Comparison of ENCODE assay signal across 24 cellular contexts in genomic region chr12:57529831-57530230, GRCh38. TPM values are rescaled to one million over a fixed set of nuclear protein-coding genes. Genes with fewer than 3 reads are reported as not detected.
A peak's percentile ranks its signal among the peaks of the same experiment; 100 is the strongest.
DNase-seq lines count a peak whose midpoint lies in the region; ATAC-seq and TF ChIP-seq lines count a peak whose summit lies in the region.
"Had no signal": no experiment of that assay in that cellular context is flagged by ENCODE, and none has a peak within 500 bp of the region (broad histone marks: within the 10 kb centered on the region; RNA-seq: fewer than 3 reads in every experiment).

No MANE protein-coding gene starts in this region.

- H3K4me3 Mint-ChIP-seq in stimulated activated naive CD8-positive, alpha-beta T cell treated with anti-CD3 and anti-CD28 coated beads, Interleukin-15, amount 100 ng/mL, for 72 hours = no peak overlapping the region
- H3K4me3 Mint-ChIP-seq in T-cell (no peak overlapping the region), mesothelial cell of epicardium (no peak overlapping the region), type B pancreatic cell (peak overlapping the region; percentile 33)

- H3K4me1 Mint-ChIP-seq in stimulated activated naive CD8-positive, alpha-beta T cell treated with anti-CD3 and anti-CD28 coated beads, Interleukin-15, amount 100 ng/mL, for 72 hours = peaks cover 44% of the 10 kb centered on the region
- H3K4me1 Mint-ChIP-seq in T-cell (peaks cover 5 to 12% (median 6%) of the 10 kb centered on the region in 3 donors), mesothelial cell of epicardium (peaks cover 3% of the 10 kb centered on the region), type B pancreatic cell (ENCODE audit: unreplicated experiment) (peaks cover 15% of the 10 kb centered on the region)

- peak overlapping the region; percentile 21 to 50 for H3K27ac Mint-ChIP-seq in stimulated activated naive CD8-positive, alpha-beta T cell treated with anti-CD3 and anti-CD28 coated beads, Interleukin-15, amount 100 ng/mL, for 72 hours
- H3K27ac Mint-ChIP-seq in T-cell (peak overlapping the region; percentile 10 to 23), mesothelial cell of epicardium (peak overlapping the region; percentile 13), type B pancreatic cell (peak overlapping the region; percentile 77)

- POLR2A ChIA-PET in T-cell (lab: Charles Lee) = no interaction called here

- DNase-seq in stimulated activated naive CD8-positive, alpha-beta T cell treated with anti-CD3 and anti-CD28 coated beads, Interleukin-15, amount 100 ng/mL, for 72 hours = no peak
- no peak for DNase-seq in stimulated activated naive CD8-positive, alpha-beta T cell treated with anti-CD3 and anti-CD28 coated beads, Interleukin-15, Interleukin-2, amounts not matched to agents 100 U/mL and 50 U/mL, for 24 hours
- DNase-seq in T-cell (no peak), mesothelial cell of epicardium (ENCODE audit: low spot score in 2 of 2, unreplicated experiment in 2 of 2) (no peak), type B pancreatic cell (ENCODE audit: extremely low spot score, unreplicated experiment) (no peak), NCI-H1417 treated with DMSO at 0.1 percent for 48 hours (lab: John Stamatoyannopoulos, UW) (no peak), putamen (ENCODE audit: low spot score) (no peak)
- no peak for DNase-seq in stimulated activated CD4-positive, alpha-beta T cell treated with anti-CD3 and anti-CD28 coated beads, Interleukin-4, amount 100 ng/mL, for 24 hours
- DNase-seq: activated CD4-positive, alpha-beta T cell treated with anti-CD3 and anti-CD28 coated beads for 4 hours; activated effector memory CD4-positive, alpha-beta T cell treated with Interleukin-2 at 50 U/mL for 16 hours; cerebellar nuclear complex; gastrocnemius medialis; H9; Kasumi-1; lower lobe of right lung; NCI-H1105; NCI-H2081; NCI-H510A treated with DMSO at 0.1 percent for 48 hours; pancreas; sigmoid colon; stimulated activated naive CD4-positive, alpha-beta T cell; SW 1271 had no signal

- no peak for TF ChIP-seq CTCF in mesothelial cell of epicardium (IDR thresholded peaks at IDR 0.05; ENCODE audit: unreplicated experiment)
- TF ChIP-seq CTCF in type B pancreatic cell (conservative IDR thresholded peaks at IDR 0.05) = no peak

- CTCF ChIA-PET in T-cell (lab: Charles Lee) = no interaction called here

- no peak for ATAC-seq in stimulated activated naive CD8-positive, alpha-beta T cell treated with anti-CD3 and anti-CD28 coated beads, Interleukin-15, amount 100 ng/mL, for 72 hours
- ATAC-seq in stimulated activated naive CD8-positive, alpha-beta T cell treated with anti-CD3 and anti-CD28 coated beads, Interleukin-15, Interleukin-2, amounts not matched to agents 100 U/mL and 50 U/mL, for 24 hours = no peak
- ATAC-seq in T-cell (replicated peaks in 1 of 4) = no peak
- ATAC-seq: esophagus mucosa, gastrocnemius medialis, lower lobe of right lung, pancreas had no signal

- no peaks in the 10 kb centered on the region for H3K9me3 Mint-ChIP-seq in stimulated activated naive CD8-positive, alpha-beta T cell treated with anti-CD3 and anti-CD28 coated beads, Interleukin-15, amount 100 ng/mL, for 72 hours
- H3K9me3 Mint-ChIP-seq in T-cell (no peaks in the 10 kb centered on the region), mesothelial cell of epicardium (no peaks in the 10 kb centered on the region), type B pancreatic cell (no peaks in the 10 kb centered on the region)
- H3K9me3 Mint-ChIP-seq: H9 had no signal

- H3K27me3 Mint-ChIP-seq in stimulated activated naive CD8-positive, alpha-beta T cell treated with anti-CD3 and anti-CD28 coated beads, Interleukin-15, amount 100 ng/mL, for 72 hours = no peaks in the 10 kb centered on the region
- H3K27me3 Mint-ChIP-seq in T-cell = no peaks in the 10 kb centered on the region
- H3K27me3 Mint-ChIP-seq in mesothelial cell of epicardium (ENCODE audit: low read depth) = no peaks in the 10 kb centered on the region
- no peaks in the 10 kb centered on the region for H3K27me3 Mint-ChIP-seq in type B pancreatic cell

- peaks cover 46% of the 10 kb centered on the region for H3K36me3 Mint-ChIP-seq in T-cell
- peaks cover 20% of the 10 kb centered on the region for H3K36me3 Mint-ChIP-seq in mesothelial cell of epicardium
- H3K36me3 Mint-ChIP-seq in type B pancreatic cell = peaks cover 20% of the 10 kb centered on the region

RNA-seq across cellular contexts. Expression of gene MBD6, which starts 7.2 kb away (rescaled TPM):
- total RNA-seq in T-cell = 100 to 1,000 TPM; 109 to 122 (median 114) TPM
- total RNA-seq in mesothelial cell of epicardium = 113 to 121 TPM (median 118 TPM) in 3 replicates
- 87.5 and 94.7 TPM in 2 replicates for total RNA-seq in type B pancreatic cell (ENCODE audit: low replicate concordance)

RNA-seq across cellular contexts. Expression of gene DDIT3, which starts 9.5 kb away (rescaled TPM):
- 10 to 100 TPM; 34.5 to 93.5 (median 40.7) TPM for total RNA-seq in T-cell
- total RNA-seq in mesothelial cell of epicardium = 15.6 to 18.6 TPM (median 17.2 TPM) in 3 replicates
- 17.7 and 32.3 TPM in 2 replicates for total RNA-seq in type B pancreatic cell (ENCODE audit: low replicate concordance)

RNA-seq across cellular contexts. Expression of gene DCTN2, which starts 17.2 kb away (rescaled TPM):
- total RNA-seq in T-cell (10 to 100 TPM; 60.1 to 81.9 (median 71.5) TPM), mesothelial cell of epicardium (102 to 103 TPM (median 102 TPM) in 3 replicates), type B pancreatic cell (ENCODE audit: low replicate concordance) (119 and 126 TPM in 2 replicates)

RNA-seq across cellular contexts. Expression of gene KIF5A, which starts 20.0 kb away (rescaled TPM):
- 1 to 10 TPM in 2 of 5 donors, under 1 TPM in 3; 0.83 to 1.8 (median 0.92) TPM for total RNA-seq in T-cell
- total RNA-seq in mesothelial cell of epicardium = 0.40 to 0.69 TPM (median 0.59 TPM) in 3 replicates
- total RNA-seq in type B pancreatic cell (ENCODE audit: low replicate concordance) = 1.4 and 4.4 TPM in 2 replicates
- total RNA-seq: HT1080 had no signal

RNA-seq across cellular contexts. Expression of gene MARS1, which starts 42.0 kb away (rescaled TPM):
- 100 to 1,000 TPM; 167 to 350 (median 320) TPM for total RNA-seq in T-cell
- 163 to 192 TPM (median 177 TPM) in 3 replicates for total RNA-seq in mesothelial cell of epicardium
- total RNA-seq in type B pancreatic cell (ENCODE audit: low replicate concordance) = 200 and 211 TPM in 2 replicates

Comparison
In these comparisons a context has a peak if more than half of its experiments do, and no peak if none do; other contexts are left out.
1. H3K27ac Mint-ChIP-seq: peak in every context shown above with its lines; median percentile 77 in type B pancreatic cell; 36 in stimulated activated naive CD8-positive, alpha-beta T cell treated with anti-CD3 and anti-CD28 coated beads, Interleukin-15, amount 100 ng/mL, for 72 hours; 16 in T-cell; 13 in mesothelial cell of epicardium.